2 cellular contexts compared by ENCODE assay signal in genomic region chr2:96431319-96431718, GRCh38.
A peak's percentile ranks its signal among the peaks of the same experiment; 100 is the strongest.
TF ChIP-seq lines count a peak whose summit lies in the region.

No MANE protein-coding gene starts in this region.

TF ChIP-seq in Ishikawa, 13 proteins besides CTCF, POLR2A, EP300 and RAD21 (continued from another document):
- TF ChIP-seq USF1 (IDR thresholded peaks at IDR 0.05) (peak; percentile 41), MAX (IDR thresholded peaks at IDR 0.05) (peak; percentile 56), TCF12 (IDR thresholded peaks at IDR 0.05; ENCODE audit: low read depth) (peak; percentile 41; the same call in 1 of the 2 replicates), TAF1 (IDR thresholded peaks at IDR 0.05; ENCODE audit: low read depth) (no peak), REST (IDR thresholded peaks at IDR 0.05; ENCODE audit: low read depth) (peak; percentile 56), FOXM1 (IDR thresholded peaks at IDR 0.05; ENCODE audit: borderline replicate concordance, low read depth) (no peak), NFIC (IDR thresholded peaks at IDR 0.05) (peak; percentile 76), YY1 (IDR thresholded peaks at IDR 0.05; ENCODE audit: low read depth) (peak; percentile 12; the same call in 1 of the 2 replicates), EGR1 (IDR thresholded peaks at IDR 0.05) (no peak)

TF ChIP-seq in H1, 55 proteins besides CTCF, POLR2A, EP300 and RAD21 (continued from another document):
- no peak for TF ChIP-seq CTBP2 (IDR thresholded peaks at IDR 0.05; ENCODE audit: borderline replicate concordance, insufficient read depth, insufficient read length, low read length)
- TF ChIP-seq HDAC6 (IDR thresholded peaks at IDR 0.05; ENCODE audit: low read depth, low read length): no peak
- no peak for TF ChIP-seq E2F6 (IDR thresholded peaks at IDR 0.05)
- no peak for TF ChIP-seq CEBPB (IDR thresholded peaks at IDR 0.05; ENCODE audit: low read depth, low read length)
- TF ChIP-seq SIRT6 (IDR thresholded peaks at IDR 0.05; ENCODE audit: low read length): no peak
- no peak for TF ChIP-seq JUN (IDR thresholded peaks at IDR 0.05; ENCODE audit: low read depth, low read length)
- TF ChIP-seq KDM4A (IDR thresholded peaks at IDR 0.05; ENCODE audit: low read depth, low read length, severe bottlenecking): no peak
- no peak for TF ChIP-seq KDM1A (IDR thresholded peaks at IDR 0.05; ENCODE audit: borderline replicate concordance, low read length)
- no peak for TF ChIP-seq BACH1 (IDR thresholded peaks at IDR 0.05; ENCODE audit: low read length)
- no peak for TF ChIP-seq TAF1 (IDR thresholded peaks at IDR 0.05; ENCODE audit: low read depth, low read length)
TF ChIP-seq in H1: peak in this region for 0.
